Comparison of ENCODE assay signal across 32 cellular contexts in genomic region chr2:198659471-198659870, GRCh38.
"Had no signal": no experiment of that assay in that cellular context is flagged by ENCODE, and none has a peak within 500 bp of the region (broad histone marks: within the 10 kb centered on the region; RNA-seq: fewer than 3 reads in every experiment).

No MANE protein-coding gene starts in this region.

- H3K4me3 ChIP-seq: esophagus muscularis mucosa, gastrocnemius medialis had no signal

- H3K9me3 Mint-ChIP-seq: activated B cell treated with CpG ODN at 0.5 μM for 24 hours; activated CD4-positive, alpha-beta memory T cell treated with anti-CD3 and anti-CD28 coated beads for 36 hours; activated T-cell treated with anti-CD3 and anti-CD28 coated beads, Interleukin-2, amount 50 U/mL, for 72 hours; central memory CD8-positive, alpha-beta T cell; T-helper 2 cell treated with Interferon-gamma antibody and Interleukin-4, amounts not matched to agents 5 μg/mL and 100 μg/mL, for 36 hours had no signal

- H3K9me3 ChIP-seq: esophagus muscularis mucosa, gastrocnemius medialis had no signal

- H3K27ac ChIP-seq: brain microvascular endothelial cell, esophagus muscularis mucosa, foreskin keratinocyte, gastrocnemius medialis, WERI-Rb-1 had no signal

- H3K4me1 ChIP-seq: esophagus muscularis mucosa had no signal

- ATAC-seq: activated CD4-positive, CD25-positive, alpha-beta regulatory T cell treated with anti-CD3 and anti-CD28 coated beads, Interleukin-2, amount 50 U/mL, for 24 hours; activated CD8-positive, alpha-beta memory T cell treated with anti-CD3 and anti-CD28 coated beads, Interleukin-2, amount 10 ng/mL, durations not matched to agents 7 days and 5 days; activated CD8-positive, alpha-beta T cell treated with anti-CD3 and anti-CD28 coated beads, Interleukin-2, amount 10 ng/mL, durations not matched to agents 7 days and 5 days; activated T-cell treated with anti-CD3 and anti-CD28 coated beads, Interleukin-2, amount 50 U/mL, for 72 hours; effector memory CD8-positive, alpha-beta T cell; foreskin keratinocyte; gastrocnemius medialis; T-helper 17 cell had no signal

- H3K4me3 Mint-ChIP-seq: activated B cell treated with CpG ODN at 0.5 μM for 24 hours; activated CD4-positive, alpha-beta memory T cell treated with anti-CD3 and anti-CD28 coated beads for 36 hours; activated CD8-positive, alpha-beta memory T cell treated with anti-CD3 and anti-CD28 coated beads, Interleukin-2, amount 10 ng/mL, durations not matched to agents 7 days and 5 days; activated CD8-positive, alpha-beta T cell treated with anti-CD3 and anti-CD28 coated beads, Interleukin-2, amount 10 ng/mL, durations not matched to agents 7 days and 5 days; activated naive CD8-positive, alpha-beta T cell; activated T-cell treated with anti-CD3 and anti-CD28 coated beads, Interleukin-2, amount 50 U/mL, for 72 hours; central memory CD8-positive, alpha-beta T cell; effector memory CD8-positive, alpha-beta T cell; T-helper 17 cell; T-helper 2 cell treated with Interferon-gamma antibody and Interleukin-4, amounts not matched to agents 5 μg/mL and 100 μg/mL, for 36 hours had no signal

- H3K27me3 Mint-ChIP-seq: activated B cell treated with CpG ODN at 0.5 μM for 24 hours; activated CD4-positive, alpha-beta memory T cell treated with anti-CD3 and anti-CD28 coated beads for 36 hours; activated CD8-positive, alpha-beta memory T cell treated with anti-CD3 and anti-CD28 coated beads, Interleukin-2, amount 10 ng/mL, durations not matched to agents 7 days and 5 days; activated naive CD8-positive, alpha-beta T cell; central memory CD8-positive, alpha-beta T cell; effector memory CD8-positive, alpha-beta T cell had no signal

- H3K27ac Mint-ChIP-seq: activated B cell treated with CpG ODN at 0.5 μM for 24 hours; activated CD4-positive, alpha-beta memory T cell treated with anti-CD3 and anti-CD28 coated beads for 36 hours; activated CD8-positive, alpha-beta memory T cell treated with anti-CD3 and anti-CD28 coated beads, Interleukin-2, amount 10 ng/mL, durations not matched to agents 7 days and 5 days; activated CD8-positive, alpha-beta T cell treated with anti-CD3 and anti-CD28 coated beads, Interleukin-2, amount 10 ng/mL, durations not matched to agents 7 days and 5 days; activated naive CD8-positive, alpha-beta T cell; activated T-cell treated with anti-CD3 and anti-CD28 coated beads, Interleukin-2, amount 50 U/mL, for 72 hours; effector memory CD8-positive, alpha-beta T cell; T-helper 17 cell; T-helper 2 cell treated with Interferon-gamma antibody and Interleukin-4, amounts not matched to agents 5 μg/mL and 100 μg/mL, for 36 hours had no signal

- H3K4me1 Mint-ChIP-seq: activated B cell treated with CpG ODN at 0.5 μM for 24 hours; activated CD8-positive, alpha-beta memory T cell treated with anti-CD3 and anti-CD28 coated beads, Interleukin-2, amount 10 ng/mL, durations not matched to agents 7 days and 5 days; central memory CD8-positive, alpha-beta T cell; T-helper 17 cell had no signal

- H3K36me3 ChIP-seq: brain microvascular endothelial cell, esophagus muscularis mucosa, gastrocnemius medialis, WERI-Rb-1 had no signal

- DNase-seq: activated B cell treated with CpG ODN at 0.5 μM for 24 hours; activated CD4-positive, alpha-beta memory T cell treated with anti-CD3 and anti-CD28 coated beads for 36 hours; activated CD4-positive, alpha-beta T cell treated with anti-CD3 and anti-CD28 coated beads for 48 hours; activated CD8-positive, alpha-beta memory T cell treated with anti-CD3 and anti-CD28 coated beads, Interleukin-2, amount 10 ng/mL, durations not matched to agents 7 days and 5 days; activated CD8-positive, alpha-beta memory T cell treated with anti-CD3 and anti-CD28 coated beads, Interleukin-2, amount 50 U/mL, for 4 hours; activated CD8-positive, alpha-beta T cell treated with anti-CD3 and anti-CD28 coated beads, Interleukin-2, amount 10 ng/mL, durations not matched to agents 7 days and 5 days; activated effector memory CD4-positive, alpha-beta T cell treated with Interleukin-2 at 50 U/mL for 16 hours; activated gamma-delta T cell treated with Interleukin-2 at 50 U/mL for 16 hours; activated naive CD4-positive, alpha-beta T cell treated with anti-CD3 and anti-CD28 coated beads, Interleukin-2, amount 50 U/mL, for 16 hours; activated naive CD4-positive, alpha-beta T cell treated with Interleukin-2 at 50 U/mL for 16 hours; activated T-cell treated with anti-CD3 and anti-CD28 coated beads, Interleukin-2, amount 50 U/mL, for 1 hour; activated T-cell treated with anti-CD3 and anti-CD28 coated beads, Interleukin-2, amount 50 U/mL, for 72 hours; amniotic stem cell; anterior cingulate cortex; brain microvascular endothelial cell; cortex of kidney; dermis blood vessel endothelial cell; effector CD4-positive, alpha-beta T cell; effector memory CD8-positive, alpha-beta T cell; erythroblast; gastrocnemius medialis; glutamatergic neuron; T-helper 1 cell; T-helper 17 cell; T1000; WERI-Rb-1 had no signal

- H3K27me3 ChIP-seq: brain microvascular endothelial cell, esophagus muscularis mucosa, foreskin keratinocyte, gastrocnemius medialis had no signal

- H3K36me3 Mint-ChIP-seq: activated CD4-positive, alpha-beta memory T cell treated with anti-CD3 and anti-CD28 coated beads for 36 hours; activated CD8-positive, alpha-beta memory T cell treated with anti-CD3 and anti-CD28 coated beads, Interleukin-2, amount 10 ng/mL, durations not matched to agents 7 days and 5 days; activated naive CD8-positive, alpha-beta T cell had no signal
